8 cellular contexts compared by ENCODE assay signal in genomic region chr5:8580298-8580697, GRCh38.
"Had no signal": no experiment of that assay in that cellular context is flagged by ENCODE, and none has a peak within 500 bp of the region (broad histone marks: within the 10 kb centered on the region; RNA-seq: fewer than 3 reads in every experiment).

No MANE protein-coding gene starts in this region.

- H3K27ac ChIP-seq: HL-60 had no signal

- H3K36me3 Mint-ChIP-seq: IgD-negative memory B cell had no signal

- ATAC-seq: HCT116, HepG2 had no signal

- H3K4me3 ChIP-seq: HAP-1 had no signal

- H3K4me3 Mint-ChIP-seq: IgD-negative memory B cell had no signal

- H3K9me3 ChIP-seq: HAP-1 had no signal

- H3K27me3 Mint-ChIP-seq: IgD-negative memory B cell had no signal

- DNase-seq: GOT3, H7, KG1 had no signal

- H3K4me1 ChIP-seq: HAP-1 had no signal

- H3K36me3 ChIP-seq: HAP-1 had no signal
